Comparison of ENCODE assay signal across 32 cellular contexts in genomic region chr5:140003519-140003918, GRCh38. TPM values are rescaled to one million over a fixed set of nuclear protein-coding genes. Genes with fewer than 3 reads are reported as not detected.
"Had no signal": no experiment of that assay in that cellular context is flagged by ENCODE, and none has a peak within 500 bp of the region (broad histone marks: within the 10 kb centered on the region; RNA-seq: fewer than 3 reads in every experiment).

No MANE protein-coding gene starts in this region.

- H3K4me2 ChIP-seq: smooth muscle cell had no signal

- H3K27ac ChIP-seq: neutrophil, pancreas, prostate gland, right atrium auricular region, right lobe of liver, sigmoid colon, skin epidermis, spleen, suprapubic skin, testis, tibial artery, transverse colon, upper lobe of right lung, uterus had no signal

- H3K4me1 ChIP-seq: prostate gland, right lobe of liver, suprapubic skin, testis, tibial artery, transverse colon, upper lobe of right lung, uterus had no signal

- H3K4me3 ChIP-seq: pancreas, prostate gland, right atrium auricular region, right lobe of liver, sigmoid colon, skin epidermis, smooth muscle cell, spleen, suprapubic skin, testis, tibial artery, transverse colon, upper lobe of right lung, uterus had no signal

- H3K4me1 Mint-ChIP-seq: naive thymus-derived CD8-positive, alpha-beta T cell; nephron progenitor cell; neural crest cell; stimulated activated naive CD8-positive, alpha-beta T cell treated with anti-CD3 and anti-CD28 coated beads, Interleukin-15, amount 100 ng/mL, for 72 hours had no signal

- DNase-seq: naive thymus-derived CD8-positive, alpha-beta T cell; nephron progenitor cell; nucleus accumbens; pancreas; retina; right lobe of liver; sigmoid colon; spleen; stimulated activated CD4-positive, alpha-beta T cell treated with anti-CD3 and anti-CD28 coated beads, Interleukin-12 subunit alpha, Interleukin-12 subunit beta, amount 100 ng/mL, for 4 hours; stimulated activated CD4-positive, alpha-beta T cell treated with anti-CD3 and anti-CD28 coated beads, Interleukin-1b, Interleukin-23, amount 100 ng/mL, for 48 hours; stimulated activated CD4-positive, alpha-beta T cell treated with anti-CD3 and anti-CD28 coated beads, Interleukin-4, amount 100 ng/mL, for 1 hour; stimulated activated CD4-positive, alpha-beta T cell treated with anti-CD3 and anti-CD28 coated beads, Interleukin-4, amount 100 ng/mL, for 4 hours; stimulated activated CD8-positive, alpha-beta memory T cell treated with anti-CD3 and anti-CD28 coated beads, Interleukin-4, amount 100 ng/mL, for 48 hours; stimulated activated naive CD4-positive, alpha-beta T cell; stimulated activated naive CD8-positive, alpha-beta T cell treated with anti-CD3 and anti-CD28 coated beads, Interleukin-15, amount 100 ng/mL, for 72 hours; stimulated activated naive CD8-positive, alpha-beta T cell treated with anti-CD3 and anti-CD28 coated beads, Interleukin-15, Interleukin-2, amounts not matched to agents 100 U/mL and 50 U/mL, for 24 hours; substantia nigra; testis; tibial artery; transverse colon; upper lobe of right lung; uterus had no signal

- H3K27ac Mint-ChIP-seq: naive thymus-derived CD8-positive, alpha-beta T cell; natural killer cell treated with Interleukin-12 subunit alpha and Interleukin-12 subunit beta and Interleukin-15 and Interleukin-18, amount 100 ng/mL, for 72 hours; nephron progenitor cell; stimulated activated memory B cell treated with anti-CD40 and anti-IgM and Interleukin-4, amounts not matched to agents 10 μg/mL and 1 μg/mL and 100 μg/mL, for 72 hours; stimulated activated naive CD8-positive, alpha-beta T cell treated with anti-CD3 and anti-CD28 coated beads, Interleukin-15, amount 100 ng/mL, for 72 hours; type B pancreatic cell had no signal

- H3K27me3 ChIP-seq: pancreas, right atrium auricular region, right lobe of liver, sigmoid colon, testis, tibial artery had no signal

- H3K9me3 ChIP-seq: neutrophil, pancreas, prostate gland, right atrium auricular region, right lobe of liver, sigmoid colon, spleen, suprapubic skin, testis, tibial artery, transverse colon, upper lobe of right lung, uterus had no signal

- H3K4me3 Mint-ChIP-seq: naive thymus-derived CD8-positive, alpha-beta T cell; natural killer cell treated with Interleukin-12 subunit alpha and Interleukin-12 subunit beta and Interleukin-15 and Interleukin-18, amount 100 ng/mL, for 72 hours; nephron progenitor cell; neural crest cell; stimulated activated memory B cell treated with anti-CD40 and anti-IgM and Interleukin-4, amounts not matched to agents 10 μg/mL and 1 μg/mL and 100 μg/mL, for 72 hours; stimulated activated naive CD8-positive, alpha-beta T cell treated with anti-CD3 and anti-CD28 coated beads, Interleukin-15, amount 100 ng/mL, for 72 hours; type B pancreatic cell had no signal

- H3K36me3 Mint-ChIP-seq: naive thymus-derived CD8-positive, alpha-beta T cell; natural killer cell treated with Interleukin-12 subunit alpha and Interleukin-12 subunit beta and Interleukin-15 and Interleukin-18, amount 100 ng/mL, for 72 hours; stimulated activated memory B cell treated with anti-CD40 and anti-IgM and Interleukin-4, amounts not matched to agents 10 μg/mL and 1 μg/mL and 100 μg/mL, for 72 hours; type B pancreatic cell had no signal

- ATAC-seq: naive thymus-derived CD8-positive, alpha-beta T cell; natural killer cell treated with Interleukin-12 subunit alpha and Interleukin-12 subunit beta and Interleukin-15 and Interleukin-18, amount 100 ng/mL, for 72 hours; pancreas; right lobe of liver; stimulated activated memory B cell treated with anti-CD40 and anti-IgM and Interleukin-4, amounts not matched to agents 10 μg/mL and 1 μg/mL and 100 μg/mL, for 72 hours; stimulated activated naive CD8-positive, alpha-beta T cell treated with anti-CD3 and anti-CD28 coated beads, Interleukin-15, amount 100 ng/mL, for 72 hours; stimulated activated naive CD8-positive, alpha-beta T cell treated with anti-CD3 and anti-CD28 coated beads, Interleukin-15, Interleukin-2, amounts not matched to agents 100 U/mL and 50 U/mL, for 24 hours; upper lobe of right lung had no signal

- H3K9me3 Mint-ChIP-seq: naive thymus-derived CD8-positive, alpha-beta T cell; natural killer cell treated with Interleukin-12 subunit alpha and Interleukin-12 subunit beta and Interleukin-15 and Interleukin-18, amount 100 ng/mL, for 72 hours; nephron progenitor cell; neural crest cell; stimulated activated memory B cell treated with anti-CD40 and anti-IgM and Interleukin-4, amounts not matched to agents 10 μg/mL and 1 μg/mL and 100 μg/mL, for 72 hours; stimulated activated naive CD8-positive, alpha-beta T cell treated with anti-CD3 and anti-CD28 coated beads, Interleukin-15, amount 100 ng/mL, for 72 hours; type B pancreatic cell had no signal

- H3K36me3 ChIP-seq: neutrophil, pancreas, prostate gland, right atrium auricular region, right lobe of liver, sigmoid colon, spleen, suprapubic skin, tibial artery, transverse colon, upper lobe of right lung, uterus had no signal

RNA-seq across cellular contexts. Expression of gene NRG2, which starts 39.6 kb away (rescaled TPM):
- total RNA-seq: natural killer cell treated with Interleukin-12 subunit alpha and Interleukin-12 subunit beta and Interleukin-15 and Interleukin-18, amount 100 ng/mL, for 72 hours had no signal
